8 cellular contexts compared by ENCODE assay signal in the genomic region with DNA sequence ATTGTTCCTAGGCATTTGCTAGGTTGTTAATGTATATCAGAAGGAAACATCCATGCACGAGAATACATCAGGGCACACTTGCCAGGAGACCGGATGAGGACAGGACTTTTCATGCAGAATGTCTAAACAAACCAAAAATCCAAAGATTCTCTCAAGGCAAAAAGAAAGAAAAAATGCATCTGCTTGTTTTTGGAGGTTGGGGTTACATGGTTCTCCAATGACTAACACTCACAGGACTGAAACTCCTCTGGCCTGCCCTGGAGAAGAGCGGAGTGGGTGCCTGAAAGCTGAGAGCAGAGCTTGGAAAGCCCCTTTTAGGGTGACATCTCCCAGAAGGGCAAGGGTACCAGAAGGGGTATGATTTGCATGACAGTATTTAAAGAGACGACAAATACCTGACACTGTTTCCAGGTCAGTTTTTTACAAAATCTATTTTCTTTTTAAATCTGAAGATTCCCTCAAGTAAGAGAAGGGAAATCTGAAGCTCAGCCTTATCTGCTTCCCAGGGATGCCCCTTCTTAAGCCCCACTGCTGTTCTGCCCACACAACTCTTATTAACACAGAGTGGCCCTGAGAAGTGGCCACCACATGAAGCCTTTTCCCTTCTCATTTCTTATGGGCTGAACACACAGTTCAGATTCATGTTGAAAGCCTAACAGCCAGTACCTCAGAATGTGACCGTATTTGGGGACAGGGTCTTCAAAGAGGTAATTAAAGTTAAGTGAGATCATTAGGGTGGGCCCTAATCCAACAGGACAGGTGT.
DNase-seq lines count a peak whose midpoint lies in the region; ATAC-seq and TF ChIP-seq lines count a peak whose summit lies in the region.

No MANE protein-coding gene starts in this region.

- DNase-seq in iris pigment epithelial cell (ENCODE audit: low read depth) (peak; percentile 91), NCI-H1694 (lab: John Stamatoyannopoulos, UW) (no peak), SIG-M5 (lab: John Stamatoyannopoulos, UW) (no peak), substantia nigra (lab: John Stamatoyannopoulos, UW) (no peak), dorsolateral prefrontal cortex (no peak)

- TF ChIP-seq POLR2A in GM18505 (IDR thresholded peaks at IDR 0.05; ENCODE audit: borderline replicate concordance, extremely low read depth, insufficient read depth, insufficient read length), result no peak

- intact Hi-C loops in dorsolateral prefrontal cortex (cut with DNase I), result no loop called here

- H3K4me3 ChIP-seq in dorsolateral prefrontal cortex, result no peak overlapping the region

- ATAC-seq in GM18505 (IDR thresholded peaks at IDR 0.05; ENCODE audit: unreplicated experiment), result peak; percentile 89
- peak; percentile 88 for ATAC-seq in GM21619 (IDR thresholded peaks at IDR 0.05; ENCODE audit: unreplicated experiment)
- ATAC-seq in HG03575 (IDR thresholded peaks at IDR 0.05; ENCODE audit: extremely low read depth, insufficient number of reproducible peaks, low FRiP score, unreplicated experiment), result peak; percentile 78

- no peak for TF ChIP-seq CTCF in dorsolateral prefrontal cortex (IDR thresholded peaks at IDR 0.05 in 54 of 56, conservative IDR thresholded peaks at IDR 0.05 in 2 of 56; ENCODE audit: low read depth in 1 of 56, partially characterized antibody in 56 of 56)

- H3K27ac ChIP-seq in substantia nigra (ENCODE audit: low read depth, low read length, poor library complexity, severe bottlenecking) (no peak overlapping the region), dorsolateral prefrontal cortex (no peak overlapping the region)

- no peaks in the 10 kb centered on the region for H3K27me3 ChIP-seq in dorsolateral prefrontal cortex
